Comparison of ENCODE assay signal across 1 cellular context in the genomic region with DNA sequence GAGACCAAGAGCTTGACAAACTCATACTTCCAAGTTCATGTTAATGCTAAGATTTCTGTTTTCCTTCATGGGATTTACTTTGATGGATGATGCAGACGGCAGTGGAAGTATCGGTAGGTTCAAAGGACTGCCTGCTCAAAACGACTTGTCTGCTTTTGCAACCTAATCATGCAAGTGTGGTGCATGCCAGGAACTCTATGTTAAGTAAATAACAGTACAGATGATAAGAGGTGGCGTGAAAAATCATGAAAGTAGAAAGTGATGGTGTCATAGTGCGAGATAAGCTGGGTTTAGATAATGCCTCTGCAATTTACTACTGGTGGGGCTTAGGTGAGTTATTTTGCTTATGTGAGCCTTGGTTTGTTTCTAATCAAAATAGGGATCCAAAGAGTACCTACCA.
TF ChIP-seq lines count a peak whose summit lies in the region.

No MANE protein-coding gene starts in this region.

TF ChIP-seq in HepG2, 621 proteins besides CTCF, POLR2A, EP300 and RAD21 (continued from another document and continues in another):
- TF ChIP-seq, protein P1, sequence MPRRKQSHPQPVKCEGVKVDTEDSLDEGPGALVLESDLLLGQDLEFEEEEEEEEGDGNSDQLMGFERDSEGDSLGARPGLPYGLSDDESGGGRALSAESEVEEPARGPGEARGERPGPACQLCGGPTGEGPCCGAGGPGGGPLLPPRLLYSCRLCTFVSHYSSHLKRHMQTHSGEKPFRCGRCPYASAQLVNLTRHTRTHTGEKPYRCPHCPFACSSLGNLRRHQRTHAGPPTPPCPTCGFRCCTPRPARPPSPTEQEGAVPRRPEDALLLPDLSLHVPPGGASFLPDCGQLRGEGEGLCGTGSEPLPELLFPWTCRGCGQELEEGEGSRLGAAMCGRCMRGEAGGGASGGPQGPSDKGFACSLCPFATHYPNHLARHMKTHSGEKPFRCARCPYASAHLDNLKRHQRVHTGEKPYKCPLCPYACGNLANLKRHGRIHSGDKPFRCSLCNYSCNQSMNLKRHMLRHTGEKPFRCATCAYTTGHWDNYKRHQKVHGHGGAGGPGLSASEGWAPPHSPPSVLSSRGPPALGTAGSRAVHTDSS (CRISPR knock-in tag; conservative IDR thresholded peaks at IDR 0.05) = no peak
- no peak for TF ChIP-seq SNRNP70 (IDR thresholded peaks at IDR 0.05; ENCODE audit: low read depth, low read length)
- TF ChIP-seq, protein P2, sequence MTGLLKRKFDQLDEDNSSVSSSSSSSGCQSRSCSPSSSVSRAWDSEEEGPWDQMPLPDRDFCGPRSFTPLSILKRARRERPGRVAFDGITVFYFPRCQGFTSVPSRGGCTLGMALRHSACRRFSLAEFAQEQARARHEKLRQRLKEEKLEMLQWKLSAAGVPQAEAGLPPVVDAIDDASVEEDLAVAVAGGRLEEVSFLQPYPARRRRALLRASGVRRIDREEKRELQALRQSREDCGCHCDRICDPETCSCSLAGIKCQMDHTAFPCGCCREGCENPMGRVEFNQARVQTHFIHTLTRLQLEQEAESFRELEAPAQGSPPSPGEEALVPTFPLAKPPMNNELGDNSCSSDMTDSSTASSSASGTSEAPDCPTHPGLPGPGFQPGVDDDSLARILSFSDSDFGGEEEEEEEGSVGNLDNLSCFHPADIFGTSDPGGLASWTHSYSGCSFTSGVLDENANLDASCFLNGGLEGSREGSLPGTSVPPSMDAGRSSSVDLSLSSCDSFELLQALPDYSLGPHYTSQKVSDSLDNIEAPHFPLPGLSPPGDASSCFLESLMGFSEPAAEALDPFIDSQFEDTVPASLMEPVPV (CRISPR knock-in tag; IDR thresholded peaks at IDR 0.05) = 0 out of 2 replicates have a peak, but pooled peaks have one; percentile 32
- TF ChIP-seq NFKB2 (CRISPR knock-in tag; IDR thresholded peaks at IDR 0.05; ENCODE audit: borderline replicate concordance) = no peak
- TF ChIP-seq, protein P3, sequence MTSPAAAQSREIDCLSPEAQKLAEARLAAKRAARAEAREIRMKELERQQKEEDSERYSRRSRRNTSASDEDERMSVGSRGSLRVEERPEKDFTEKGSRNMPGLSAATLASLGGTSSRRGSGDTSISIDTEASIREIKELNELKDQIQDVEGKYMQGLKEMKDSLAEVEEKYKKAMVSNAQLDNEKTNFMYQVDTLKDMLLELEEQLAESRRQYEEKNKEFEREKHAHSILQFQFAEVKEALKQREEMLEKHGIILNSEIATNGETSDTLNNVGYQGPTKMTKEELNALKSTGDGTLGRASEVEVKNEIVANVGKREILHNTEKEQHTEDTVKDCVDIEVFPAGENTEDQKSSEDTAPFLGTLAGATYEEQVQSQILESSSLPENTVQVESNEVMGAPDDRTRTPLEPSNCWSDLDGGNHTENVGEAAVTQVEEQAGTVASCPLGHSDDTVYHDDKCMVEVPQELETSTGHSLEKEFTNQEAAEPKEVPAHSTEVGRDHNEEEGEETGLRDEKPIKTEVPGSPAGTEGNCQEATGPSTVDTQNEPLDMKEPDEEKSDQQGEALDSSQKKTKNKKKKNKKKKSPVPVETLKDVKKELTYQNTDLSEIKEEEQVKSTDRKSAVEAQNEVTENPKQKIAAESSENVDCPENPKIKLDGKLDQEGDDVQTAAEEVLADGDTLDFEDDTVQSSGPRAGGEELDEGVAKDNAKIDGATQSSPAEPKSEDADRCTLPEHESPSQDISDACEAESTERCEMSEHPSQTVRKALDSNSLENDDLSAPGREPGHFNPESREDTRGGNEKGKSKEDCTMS (CRISPR knock-in tag; conservative IDR thresholded peaks at IDR 0.05) = no peak
- TF ChIP-seq, protein P4, sequence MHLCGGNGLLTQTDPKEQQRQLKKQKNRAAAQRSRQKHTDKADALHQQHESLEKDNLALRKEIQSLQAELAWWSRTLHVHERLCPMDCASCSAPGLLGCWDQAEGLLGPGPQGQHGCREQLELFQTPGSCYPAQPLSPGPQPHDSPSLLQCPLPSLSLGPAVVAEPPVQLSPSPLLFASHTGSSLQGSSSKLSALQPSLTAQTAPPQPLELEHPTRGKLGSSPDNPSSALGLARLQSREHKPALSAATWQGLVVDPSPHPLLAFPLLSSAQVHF (CRISPR knock-in tag; IDR thresholded peaks at IDR 0.05) = no peak
- no peak for TF ChIP-seq ZNF260 (CRISPR knock-in tag; IDR thresholded peaks at IDR 0.05; ENCODE audit: borderline replicate concordance, low read depth)
- no peak for TF ChIP-seq RBM22 (optimal IDR thresholded peaks at IDR 0.05; ENCODE audit: low read length)
- no peak for TF ChIP-seq ZNF460 (CRISPR knock-in tag; IDR thresholded peaks at IDR 0.05; ENCODE audit: borderline replicate concordance)
- TF ChIP-seq KDM3A (CRISPR knock-in tag; IDR thresholded peaks at IDR 0.05; ENCODE audit: low read depth) = no peak
- TF ChIP-seq GABPA (IDR thresholded peaks at IDR 0.05; ENCODE audit: low read depth, low read length) = no peak
- 0 out of 2 replicates have a peak, but pooled peaks have one; percentile 20 for TF ChIP-seq GABPA (CRISPR knock-in tag; IDR thresholded peaks at IDR 0.05; ENCODE audit: low read depth)
- TF ChIP-seq NFATC3 (CRISPR knock-in tag; IDR thresholded peaks at IDR 0.05) = no peak
- no peak for TF ChIP-seq GLI4 (CRISPR knock-in tag; IDR thresholded peaks at IDR 0.05; ENCODE audit: borderline replicate concordance)
- TF ChIP-seq, protein P5, sequence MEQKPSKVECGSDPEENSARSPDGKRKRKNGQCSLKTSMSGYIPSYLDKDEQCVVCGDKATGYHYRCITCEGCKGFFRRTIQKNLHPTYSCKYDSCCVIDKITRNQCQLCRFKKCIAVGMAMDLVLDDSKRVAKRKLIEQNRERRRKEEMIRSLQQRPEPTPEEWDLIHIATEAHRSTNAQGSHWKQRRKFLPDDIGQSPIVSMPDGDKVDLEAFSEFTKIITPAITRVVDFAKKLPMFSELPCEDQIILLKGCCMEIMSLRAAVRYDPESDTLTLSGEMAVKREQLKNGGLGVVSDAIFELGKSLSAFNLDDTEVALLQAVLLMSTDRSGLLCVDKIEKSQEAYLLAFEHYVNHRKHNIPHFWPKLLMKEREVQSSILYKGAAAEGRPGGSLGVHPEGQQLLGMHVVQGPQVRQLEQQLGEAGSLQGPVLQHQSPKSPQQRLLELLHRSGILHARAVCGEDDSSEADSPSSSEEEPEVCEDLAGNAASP (CRISPR knock-in tag; IDR thresholded peaks at IDR 0.05; ENCODE audit: borderline replicate concordance) = peak; percentile 68; the same call in 1 of the 2 replicates
- TF ChIP-seq, protein P6, sequence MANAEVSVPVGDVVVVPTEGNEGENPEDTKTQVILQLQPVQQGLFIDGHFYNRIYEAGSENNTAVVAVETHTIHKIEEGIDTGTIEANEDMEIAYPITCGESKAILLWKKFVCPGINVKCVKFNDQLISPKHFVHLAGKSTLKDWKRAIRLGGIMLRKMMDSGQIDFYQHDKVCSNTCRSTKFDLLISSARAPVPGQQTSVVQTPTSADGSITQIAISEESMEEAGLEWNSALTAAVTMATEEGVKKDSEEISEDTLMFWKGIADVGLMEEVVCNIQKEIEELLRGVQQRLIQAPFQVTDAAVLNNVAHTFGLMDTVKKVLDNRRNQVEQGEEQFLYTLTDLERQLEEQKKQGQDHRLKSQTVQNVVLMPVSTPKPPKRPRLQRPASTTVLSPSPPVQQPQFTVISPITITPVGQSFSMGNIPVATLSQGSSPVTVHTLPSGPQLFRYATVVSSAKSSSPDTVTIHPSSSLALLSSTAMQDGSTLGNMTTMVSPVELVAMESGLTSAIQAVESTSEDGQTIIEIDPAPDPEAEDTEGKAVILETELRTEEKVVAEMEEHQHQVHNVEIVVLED (CRISPR knock-in tag; IDR thresholded peaks at IDR 0.05; ENCODE audit: borderline replicate concordance) = no peak
- TF ChIP-seq ZNF605 (CRISPR knock-in tag; IDR thresholded peaks at IDR 0.05) = no peak
- TF ChIP-seq RFX3 (CRISPR knock-in tag; IDR thresholded peaks at IDR 0.05) = no peak
- no peak for TF ChIP-seq ZNF124 (CRISPR knock-in tag; IDR thresholded peaks at IDR 0.05)
- no peak for TF ChIP-seq NFE2L2 (IDR thresholded peaks at IDR 0.05; ENCODE audit: low read length)
- no peak for TF ChIP-seq SUZ12 (IDR thresholded peaks at IDR 0.05; ENCODE audit: low read depth, low read length)
- TF ChIP-seq, protein P7, sequence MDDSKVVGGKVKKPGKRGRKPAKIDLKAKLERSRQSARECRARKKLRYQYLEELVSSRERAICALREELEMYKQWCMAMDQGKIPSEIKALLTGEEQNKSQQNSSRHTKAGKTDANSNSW (CRISPR knock-in tag; IDR thresholded peaks at IDR 0.05; ENCODE audit: borderline replicate concordance) = no peak
- TF ChIP-seq, protein P8, sequence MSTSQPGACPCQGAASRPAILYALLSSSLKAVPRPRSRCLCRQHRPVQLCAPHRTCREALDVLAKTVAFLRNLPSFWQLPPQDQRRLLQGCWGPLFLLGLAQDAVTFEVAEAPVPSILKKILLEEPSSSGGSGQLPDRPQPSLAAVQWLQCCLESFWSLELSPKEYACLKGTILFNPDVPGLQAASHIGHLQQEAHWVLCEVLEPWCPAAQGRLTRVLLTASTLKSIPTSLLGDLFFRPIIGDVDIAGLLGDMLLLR (CRISPR knock-in tag; IDR thresholded peaks at IDR 0.05) = no peak
- TF ChIP-seq TMF1 (CRISPR knock-in tag; IDR thresholded peaks at IDR 0.05; ENCODE audit: low read depth) = no peak
- no peak for TF ChIP-seq SALL2 (CRISPR knock-in tag; IDR thresholded peaks at IDR 0.05)
- TF ChIP-seq ZNF564 (CRISPR knock-in tag; IDR thresholded peaks at IDR 0.05) = no peak
- TF ChIP-seq, protein P9, sequence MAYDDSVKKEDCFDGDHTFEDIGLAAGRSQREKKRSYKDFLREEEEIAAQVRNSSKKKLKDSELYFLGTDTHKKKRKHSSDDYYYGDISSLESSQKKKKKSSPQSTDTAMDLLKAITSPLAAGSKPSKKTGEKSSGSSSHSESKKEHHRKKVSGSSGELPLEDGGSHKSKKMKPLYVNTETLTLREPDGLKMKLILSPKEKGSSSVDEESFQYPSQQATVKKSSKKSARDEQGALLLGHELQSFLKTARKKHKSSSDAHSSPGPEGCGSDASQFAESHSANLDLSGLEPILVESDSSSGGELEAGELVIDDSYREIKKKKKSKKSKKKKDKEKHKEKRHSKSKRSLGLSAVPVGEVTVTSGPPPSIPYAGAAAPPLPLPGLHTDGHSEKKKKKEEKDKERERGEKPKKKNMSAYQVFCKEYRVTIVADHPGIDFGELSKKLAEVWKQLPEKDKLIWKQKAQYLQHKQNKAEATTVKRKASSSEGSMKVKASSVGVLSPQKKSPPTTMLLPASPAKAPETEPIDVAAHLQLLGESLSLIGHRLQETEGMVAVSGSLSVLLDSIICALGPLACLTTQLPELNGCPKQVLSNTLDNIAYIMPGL (CRISPR knock-in tag; IDR thresholded peaks at IDR 0.05; ENCODE audit: borderline replicate concordance in 1 of 2, low read depth in 1 of 2) = no peak
- no peak for TF ChIP-seq ZNF652 (CRISPR knock-in tag; IDR thresholded peaks at IDR 0.05; ENCODE audit: borderline replicate concordance, low read depth)
- 0 out of 2 replicates have a peak, but pooled peaks have one; percentile 45 for TF ChIP-seq ZKSCAN8 (CRISPR knock-in tag; IDR thresholded peaks at IDR 0.05; ENCODE audit: borderline replicate concordance)
- TF ChIP-seq, protein P10, sequence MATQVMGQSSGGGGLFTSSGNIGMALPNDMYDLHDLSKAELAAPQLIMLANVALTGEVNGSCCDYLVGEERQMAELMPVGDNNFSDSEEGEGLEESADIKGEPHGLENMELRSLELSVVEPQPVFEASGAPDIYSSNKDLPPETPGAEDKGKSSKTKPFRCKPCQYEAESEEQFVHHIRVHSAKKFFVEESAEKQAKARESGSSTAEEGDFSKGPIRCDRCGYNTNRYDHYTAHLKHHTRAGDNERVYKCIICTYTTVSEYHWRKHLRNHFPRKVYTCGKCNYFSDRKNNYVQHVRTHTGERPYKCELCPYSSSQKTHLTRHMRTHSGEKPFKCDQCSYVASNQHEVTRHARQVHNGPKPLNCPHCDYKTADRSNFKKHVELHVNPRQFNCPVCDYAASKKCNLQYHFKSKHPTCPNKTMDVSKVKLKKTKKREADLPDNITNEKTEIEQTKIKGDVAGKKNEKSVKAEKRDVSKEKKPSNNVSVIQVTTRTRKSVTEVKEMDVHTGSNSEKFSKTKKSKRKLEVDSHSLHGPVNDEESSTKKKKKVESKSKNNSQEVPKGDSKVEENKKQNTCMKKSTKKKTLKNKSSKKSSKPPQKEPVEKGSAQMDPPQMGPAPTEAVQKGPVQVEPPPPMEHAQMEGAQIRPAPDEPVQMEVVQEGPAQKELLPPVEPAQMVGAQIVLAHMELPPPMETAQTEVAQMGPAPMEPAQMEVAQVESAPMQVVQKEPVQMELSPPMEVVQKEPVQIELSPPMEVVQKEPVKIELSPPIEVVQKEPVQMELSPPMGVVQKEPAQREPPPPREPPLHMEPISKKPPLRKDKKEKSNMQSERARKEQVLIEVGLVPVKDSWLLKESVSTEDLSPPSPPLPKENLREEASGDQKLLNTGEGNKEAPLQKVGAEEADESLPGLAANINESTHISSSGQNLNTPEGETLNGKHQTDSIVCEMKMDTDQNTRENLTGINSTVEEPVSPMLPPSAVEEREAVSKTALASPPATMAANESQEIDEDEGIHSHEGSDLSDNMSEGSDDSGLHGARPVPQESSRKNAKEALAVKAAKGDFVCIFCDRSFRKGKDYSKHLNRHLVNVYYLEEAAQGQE (IDR thresholded peaks at IDR 0.05; ENCODE audit: borderline replicate concordance in 1 of 2, low read depth in 1 of 2, low read length in 2 of 2) = no peak
- no peak for TF ChIP-seq HCFC1 (IDR thresholded peaks at IDR 0.05; ENCODE audit: low read depth, low read length)
- TF ChIP-seq ZNF780A (CRISPR knock-in tag; IDR thresholded peaks at IDR 0.05) = no peak
- no peak for TF ChIP-seq MATR3 (CRISPR knock-in tag; IDR thresholded peaks at IDR 0.05)
- no peak for TF ChIP-seq FOXO1 (CRISPR knock-in tag; IDR thresholded peaks at IDR 0.05)
- no peak for TF ChIP-seq ZNF569 (CRISPR knock-in tag; IDR thresholded peaks at IDR 0.05; ENCODE audit: borderline replicate concordance)
- TF ChIP-seq, protein P11, sequence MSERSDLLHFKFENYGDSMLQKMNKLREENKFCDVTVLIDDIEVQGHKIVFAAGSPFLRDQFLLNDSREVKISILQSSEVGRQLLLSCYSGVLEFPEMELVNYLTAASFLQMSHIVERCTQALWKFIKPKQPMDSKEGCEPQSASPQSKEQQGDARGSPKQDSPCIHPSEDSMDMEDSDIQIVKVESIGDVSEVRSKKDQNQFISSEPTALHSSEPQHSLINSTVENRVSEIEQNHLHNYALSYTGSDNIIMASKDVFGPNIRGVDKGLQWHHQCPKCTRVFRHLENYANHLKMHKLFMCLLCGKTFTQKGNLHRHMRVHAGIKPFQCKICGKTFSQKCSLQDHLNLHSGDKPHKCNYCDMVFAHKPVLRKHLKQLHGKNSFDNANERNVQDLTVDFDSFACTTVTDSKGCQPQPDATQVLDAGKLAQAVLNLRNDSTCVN (CRISPR knock-in tag; IDR thresholded peaks at IDR 0.05; ENCODE audit: borderline replicate concordance) = no peak
- no peak for TF ChIP-seq ZNF343 (CRISPR knock-in tag; IDR thresholded peaks at IDR 0.05)
- peak; percentile 56 for TF ChIP-seq ZMYM4 (CRISPR knock-in tag; IDR thresholded peaks at IDR 0.05)
- no peak for TF ChIP-seq CBX5 (CRISPR knock-in tag; IDR thresholded peaks at IDR 0.05; ENCODE audit: borderline replicate concordance)
- TF ChIP-seq ZNF703 (CRISPR knock-in tag; IDR thresholded peaks at IDR 0.05; ENCODE audit: borderline replicate concordance) = no peak
- TF ChIP-seq ARID2 (CRISPR knock-in tag; IDR thresholded peaks at IDR 0.05; ENCODE audit: borderline replicate concordance) = no peak
- TF ChIP-seq ZNF674 (CRISPR knock-in tag; IDR thresholded peaks at IDR 0.05; ENCODE audit: low read depth) = no peak
- TF ChIP-seq, protein P12, sequence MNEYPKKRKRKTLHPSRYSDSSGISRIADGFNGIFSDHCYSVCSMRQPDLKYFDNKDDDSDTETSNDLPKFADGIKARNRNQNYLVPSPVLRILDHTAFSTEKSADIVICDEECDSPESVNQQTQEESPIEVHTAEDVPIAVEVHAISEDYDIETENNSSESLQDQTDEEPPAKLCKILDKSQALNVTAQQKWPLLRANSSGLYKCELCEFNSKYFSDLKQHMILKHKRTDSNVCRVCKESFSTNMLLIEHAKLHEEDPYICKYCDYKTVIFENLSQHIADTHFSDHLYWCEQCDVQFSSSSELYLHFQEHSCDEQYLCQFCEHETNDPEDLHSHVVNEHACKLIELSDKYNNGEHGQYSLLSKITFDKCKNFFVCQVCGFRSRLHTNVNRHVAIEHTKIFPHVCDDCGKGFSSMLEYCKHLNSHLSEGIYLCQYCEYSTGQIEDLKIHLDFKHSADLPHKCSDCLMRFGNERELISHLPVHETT (CRISPR knock-in tag; conservative IDR thresholded peaks at IDR 0.05) = no peak
